9 cellular contexts compared by ENCODE assay signal in the genomic region with DNA sequence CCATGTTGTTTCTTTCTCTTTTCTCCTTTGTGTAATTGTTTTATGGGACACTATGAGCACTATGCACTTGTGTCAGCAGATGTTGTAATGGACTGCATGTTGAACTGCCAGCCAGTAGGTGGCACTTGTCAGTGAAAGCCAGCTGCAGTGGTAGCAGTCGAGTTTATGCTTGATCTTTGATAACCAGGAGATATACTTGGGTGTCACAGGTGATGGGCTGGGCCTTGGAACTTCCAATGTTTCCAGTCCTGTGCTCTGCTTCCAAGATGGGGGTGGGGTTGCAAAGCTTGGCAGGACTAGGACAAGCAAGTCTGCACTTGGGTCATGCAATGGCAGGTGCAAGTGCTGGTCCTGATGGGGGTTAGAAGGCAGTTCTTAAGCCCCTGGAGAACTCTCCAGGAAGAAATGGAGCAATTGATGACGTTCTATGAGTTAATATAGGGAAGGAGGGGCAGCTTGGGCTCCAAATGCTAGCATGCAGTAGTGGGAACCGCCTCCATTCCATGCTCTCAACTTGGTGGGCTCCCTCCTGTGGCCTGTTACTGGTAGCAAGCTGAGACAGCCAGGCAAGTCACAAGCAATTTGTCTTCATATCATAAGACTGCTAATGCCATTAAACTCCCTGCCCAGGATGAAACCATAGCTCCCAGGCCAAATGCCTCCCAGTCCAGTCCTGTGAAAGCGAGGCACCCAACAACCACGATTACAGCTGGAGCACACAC. TPM values are rescaled to one million over a fixed set of nuclear protein-coding genes. Genes with fewer than 3 reads are reported as not detected.
DNase-seq lines count a peak whose midpoint lies in the region; ATAC-seq and TF ChIP-seq lines count a peak whose summit lies in the region.
"Had no signal": no experiment of that assay in that cellular context is flagged by ENCODE, and none has a peak within 500 bp of the region (broad histone marks: within the 10 kb centered on the region; RNA-seq: fewer than 3 reads in every experiment).

No MANE protein-coding gene starts in this region.

- no peak overlapping the region for H3K9ac ChIP-seq in SU-DHL-6 (ENCODE audit: low read length)

- H3K4me3 ChIP-seq in SU-DHL-6 (ENCODE audit: insufficient read depth, low read length, poor library complexity, severe bottlenecking), result no peak overlapping the region

- H3K4me3 Mint-ChIP-seq in mesothelial cell of epicardium, result no peak overlapping the region
- no peak overlapping the region for H3K4me3 Mint-ChIP-seq in T-helper 2 cell treated with Interferon-gamma antibody and Interleukin-4, amounts not matched to agents 5 μg/mL and 100 μg/mL, for 36 hours

- H4K20me1 ChIP-seq in SU-DHL-6 (ENCODE audit: low read depth, low read length), result no peaks in the 10 kb centered on the region

- H3K79me2 ChIP-seq in SU-DHL-6 (ENCODE audit: insufficient read depth, low read length), result no peaks in the 10 kb centered on the region

- TF ChIP-seq CTCF in SU-DHL-6 (IDR thresholded peaks at IDR 0.05; ENCODE audit: insufficient read depth, low read length, poor library complexity, severe bottlenecking) (peak; percentile 72), mesothelial cell of epicardium (IDR thresholded peaks at IDR 0.05; ENCODE audit: unreplicated experiment) (peak; percentile 53)

- no peak overlapping the region for H3K27ac Mint-ChIP-seq in mesothelial cell of epicardium
- no peak overlapping the region for H3K27ac Mint-ChIP-seq in T-helper 2 cell treated with Interferon-gamma antibody and Interleukin-4, amounts not matched to agents 5 μg/mL and 100 μg/mL, for 36 hours

- H2AFZ ChIP-seq in SU-DHL-6 (ENCODE audit: low read depth, low read length, severe bottlenecking), result peak overlapping the region; percentile 45

- H3K4me1 Mint-ChIP-seq in mesothelial cell of epicardium, result no peaks in the 10 kb centered on the region
- H3K4me1 Mint-ChIP-seq in T-helper 2 cell treated with Interferon-gamma antibody and Interleukin-4, amounts not matched to agents 5 μg/mL and 100 μg/mL, for 36 hours (ENCODE audit: low read depth), result peaks cover 2% of the 10 kb centered on the region

- ATAC-seq in GM19397 (IDR thresholded peaks at IDR 0.05; ENCODE audit: unreplicated experiment) (peak; percentile 98), HG03280 (IDR thresholded peaks at IDR 0.05; ENCODE audit: unreplicated experiment) (peak; percentile 98)

- DNase-seq in EL (peak; percentile 33), dermis blood vessel endothelial cell (peak; percentile 48), mesothelial cell of epicardium (ENCODE audit: low spot score in 2 of 2, unreplicated experiment in 2 of 2) (no peak)
- DNase-seq in activated CD4-positive, CD25-positive, alpha-beta regulatory T cell (lab: John Stamatoyannopoulos, UW), result no peak
- no peak for DNase-seq in T-helper 2 cell treated with Interferon-gamma antibody and Interleukin-4, amounts not matched to agents 5 μg/mL and 100 μg/mL, for 36 hours (ENCODE audit: low spot score)

- no peaks in the 10 kb centered on the region for H3K27me3 ChIP-seq in SU-DHL-6 (ENCODE audit: low read length)

- H3K4me2 ChIP-seq in SU-DHL-6 (ENCODE audit: low read depth, low read length, poor library complexity, severe bottlenecking), result no peak overlapping the region

- H3K36me3 Mint-ChIP-seq in mesothelial cell of epicardium, result no peaks in the 10 kb centered on the region
- no peaks in the 10 kb centered on the region for H3K36me3 Mint-ChIP-seq in T-helper 2 cell treated with Interferon-gamma antibody and Interleukin-4, amounts not matched to agents 5 μg/mL and 100 μg/mL, for 36 hours (ENCODE audit: low read depth)

- peaks cover 2% of the 10 kb centered on the region for H3K27me3 Mint-ChIP-seq in mesothelial cell of epicardium (ENCODE audit: low read depth)
- peaks cover 3% of the 10 kb centered on the region for H3K27me3 Mint-ChIP-seq in T-helper 2 cell treated with Interferon-gamma antibody and Interleukin-4, amounts not matched to agents 5 μg/mL and 100 μg/mL, for 36 hours (ENCODE audit: low read depth)

- peaks cover 22% of the 10 kb centered on the region for H3K9me3 Mint-ChIP-seq in mesothelial cell of epicardium
- H3K9me3 Mint-ChIP-seq in T-helper 2 cell treated with Interferon-gamma antibody and Interleukin-4, amounts not matched to agents 5 μg/mL and 100 μg/mL, for 36 hours, result no peaks in the 10 kb centered on the region

- H3K36me3 ChIP-seq in SU-DHL-6 (ENCODE audit: low read length), result no peaks in the 10 kb centered on the region

- no peaks in the 10 kb centered on the region for H3K9me3 ChIP-seq in SU-DHL-6 (ENCODE audit: insufficient read depth, low read length)

- H3K27ac ChIP-seq in SU-DHL-6 (ENCODE audit: low read depth, low read length), result no peak overlapping the region

- H3K9me2 ChIP-seq in SU-DHL-6 (replicated peaks; ENCODE audit: insufficient read depth, low read length), result no peaks in the 10 kb centered on the region

- no peaks in the 10 kb centered on the region for H3F3A ChIP-seq in SU-DHL-6 (ENCODE audit: insufficient read depth)

RNA-seq across cellular contexts. Expression of gene HTR1F, which starts 21.0 kb away (rescaled TPM):
- total RNA-seq in dermis blood vessel endothelial cell (not detected in 2 replicates), mesothelial cell of epicardium (not detected in 3 replicates)
- total RNA-seq: activated CD8-positive, alpha-beta memory T cell treated with anti-CD3 and anti-CD28 coated beads for 36 hours had no signal

Comparison
In these comparisons a context has a peak if more than half of its experiments do, and no peak if none do; other contexts are left out.
1. DNase-seq: peak in EL (single experiment) and dermis blood vessel endothelial cell (single experiment); none in mesothelial cell of epicardium (0 of 2), activated CD4-positive, CD25-positive, alpha-beta regulatory T cell (0 of 4) and T-helper 2 cell treated with Interferon-gamma antibody and Interleukin-4, amounts not matched to agents 5 μg/mL and 100 μg/mL, for 36 hours (single experiment).